Comparison of ENCODE assay signal across 7 cellular contexts in genomic region chr1:15966081-15966955, GRCh38. TPM values are rescaled to one million over a fixed set of nuclear protein-coding genes. Genes with fewer than 3 reads are reported as not detected.
DNase-seq lines count a peak whose midpoint lies in the region; ATAC-seq, FAIRE-seq and TF ChIP-seq lines count a peak whose summit lies in the region.

No MANE protein-coding gene starts in this region.

- H3K36me3 ChIP-seq in esophagus squamous epithelium (peaks cover 5 to 45% (median 10%) of the 10 kb centered on the region in 3 donors), small intestine (ENCODE audit: control insufficient read depth in 2 of 2, insufficient read depth in 2 of 2, low read length in 2 of 2) (peaks cover 0 to 2% of the 10 kb centered on the region in 2 donors)

- H3K27me3 ChIP-seq in esophagus squamous epithelium, result no peaks in the 10 kb centered on the region
- H3K27me3 ChIP-seq in small intestine (ENCODE audit: control insufficient read depth in 2 of 2, insufficient read depth in 2 of 2, low read length in 2 of 2), result no peaks in the 10 kb centered on the region

- H3K27ac ChIP-seq in esophagus squamous epithelium, result peak overlapping the region; percentile 24 to 76 (median 63)
- peak overlapping the region in 1 of 2 donors; percentile 81 for H3K27ac ChIP-seq in small intestine (ENCODE audit: low read depth in 1 of 2, low read length in 1 of 2)

- no peak for TF ChIP-seq CTCF in esophagus squamous epithelium (IDR thresholded peaks at IDR 0.05)
- no peak for TF ChIP-seq CTCF in type B pancreatic cell (conservative IDR thresholded peaks at IDR 0.05)

- intact Hi-C loops in esophagus squamous epithelium (cut with DNase I), result no loop called here

- no peak overlapping the region for H3K27ac Mint-ChIP-seq in type B pancreatic cell

- no peaks in the 10 kb centered on the region for H3K27me3 Mint-ChIP-seq in type B pancreatic cell

- no peak overlapping the region for H3K4me3 Mint-ChIP-seq in type B pancreatic cell

- peaks cover 8 to 57% (median 21%) of the 10 kb centered on the region in 3 donors for H3K4me1 ChIP-seq in esophagus squamous epithelium
- H3K4me1 ChIP-seq in small intestine (ENCODE audit: control insufficient read depth in 2 of 2, insufficient read depth in 1 of 2, low read depth in 1 of 2, low read length in 1 of 2), result peaks cover 0 to 8% of the 10 kb centered on the region in 2 donors

- H3K4me3 ChIP-seq in esophagus squamous epithelium, result peak overlapping the region in 1 of 4 donors; percentile 3
- H3K4me3 ChIP-seq in small intestine (ENCODE audit: low read depth in 1 of 2, low read length in 2 of 2), result no peak overlapping the region

- peak; percentile 64 to 74 for DNase-seq in activated CD4-positive, alpha-beta T cell treated with anti-CD3 and anti-CD28 coated beads, Interleukin-2, amount 50 U/mL, for 4 hours
- DNase-seq in esophagus squamous epithelium (lab: John Stamatoyannopoulos, UW) (no peak), small intestine (peak; percentile 10), NCI-H2029 treated with DMSO at 0.1 percent for 48 hours (lab: John Stamatoyannopoulos, UW) (no peak), type B pancreatic cell (ENCODE audit: extremely low spot score, unreplicated experiment) (no peak)

- H3K4me1 Mint-ChIP-seq in type B pancreatic cell (ENCODE audit: unreplicated experiment), result peaks cover 25% of the 10 kb centered on the region

- no peaks in the 10 kb centered on the region for H3K9me3 Mint-ChIP-seq in type B pancreatic cell

- FAIRE-seq in small intestine (lab: Jason Lieb, UNC), result no peak

- no peak for TF ChIP-seq POLR2A in esophagus squamous epithelium (IDR thresholded peaks at IDR 0.05)

- no peaks in the 10 kb centered on the region for H3K9me3 ChIP-seq in esophagus squamous epithelium
- H3K9me3 ChIP-seq in small intestine (ENCODE audit: control insufficient read depth, low read depth), result no peaks in the 10 kb centered on the region

- peaks cover 30% of the 10 kb centered on the region for H3K36me3 Mint-ChIP-seq in type B pancreatic cell

- WGBS in esophagus squamous epithelium, 2 donors, result 36% methylated on average over 18 of the region's 18 CpGs
- 57 to 78% (median 61%) methylated on average over 18 of the region's 18 CpGs for WGBS in small intestine, 3 donors

- peak; percentile 79 for ATAC-seq in GM19395 (IDR thresholded peaks at IDR 0.05; ENCODE audit: unreplicated experiment)
- ATAC-seq in HG03432 (IDR thresholded peaks at IDR 0.05; ENCODE audit: unreplicated experiment), result peak; percentile 69

RNA-seq across cellular contexts. Expression of gene ZBTB17, which starts 9.6 kb away (rescaled TPM):
- total RNA-seq in esophagus squamous epithelium, result 10 to 100 TPM; 19.1 to 33.1 (median 26.8) TPM
- 10 to 100 TPM; 28.1 to 89.2 (median 71.8) TPM for polyA plus RNA-seq in small intestine
- 27.8 and 42.2 TPM in 2 replicates for total RNA-seq in type B pancreatic cell (ENCODE audit: low replicate concordance)

RNA-seq across cellular contexts. Expression of gene SRARP, which starts 37.7 kb away (rescaled TPM):
- total RNA-seq in esophagus squamous epithelium (not detected), type B pancreatic cell (ENCODE audit: low replicate concordance) (not detected in 2 replicates)
- not detected for polyA plus RNA-seq in small intestine

RNA-seq across cellular contexts. Expression of gene HSPB7, which starts 51.5 kb away (rescaled TPM):
- total RNA-seq in esophagus squamous epithelium (10 to 100 TPM in 1 of 4 donors, 1 to 10 TPM in 3; 1.1 to 11.8 (median 3.7) TPM), type B pancreatic cell (ENCODE audit: low replicate concordance) (0.48 and 0.64 TPM in 2 replicates)
- polyA plus RNA-seq in small intestine, result 10 to 100 TPM in 2 of 3 donors, 1 to 10 TPM in 1; 7.8 to 63.5 (median 20.4) TPM

RNA-seq across cellular contexts. Expression of gene CLCNKA, which starts 55.5 kb away (rescaled TPM):
- not detected for total RNA-seq in esophagus squamous epithelium
- polyA plus RNA-seq in small intestine, result under 1 TPM in 2 of 3 donors, not detected in 1; 0.06 to 0.22 TPM
- 0.38 and 1.6 TPM in 2 replicates for total RNA-seq in type B pancreatic cell (ENCODE audit: low replicate concordance)

Comparison
In these comparisons a context has a peak if more than half of its experiments do, and no peak if none do; other contexts are left out.
1. DNase-seq: peak in activated CD4-positive, alpha-beta T cell treated with anti-CD3 and anti-CD28 coated beads, Interleukin-2, amount 50 U/mL, for 4 hours (2 of 2) and small intestine (single experiment); none in esophagus squamous epithelium (single experiment), NCI-H2029 treated with DMSO at 0.1 percent for 48 hours (single experiment) and type B pancreatic cell (single experiment).